ENCODE assay signal across 9 cellular contexts in the genomic region with DNA sequence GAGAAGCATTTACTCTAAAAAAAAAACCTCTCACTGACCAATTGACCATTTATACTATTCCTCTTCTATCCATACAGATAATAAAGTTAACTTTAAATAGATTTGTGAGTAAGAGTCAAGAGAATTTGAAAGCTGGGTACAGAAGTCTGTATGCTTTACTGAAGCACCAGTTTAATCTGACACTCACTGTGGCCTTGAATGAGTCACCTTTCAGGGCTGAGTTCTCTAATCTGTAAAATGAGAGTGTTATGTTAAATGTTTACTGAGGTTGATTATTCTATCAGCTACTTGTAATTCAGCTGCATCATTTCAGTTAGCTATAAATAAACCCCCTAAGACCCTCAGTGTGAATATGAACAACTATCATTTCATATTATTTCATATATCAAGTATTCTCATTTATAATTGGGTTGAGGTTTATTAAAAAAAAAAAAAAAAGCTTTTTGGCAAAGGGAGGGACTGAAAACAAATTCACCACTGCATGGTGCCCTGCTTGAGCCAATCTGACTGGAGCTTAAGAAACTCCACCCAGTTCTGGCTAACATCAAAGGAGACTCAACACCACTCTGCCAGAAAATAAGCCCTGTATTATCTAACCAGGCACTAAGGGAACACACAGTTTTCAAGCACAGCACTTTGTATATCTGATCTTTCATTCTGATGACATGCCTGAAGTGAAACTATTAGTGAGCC. TPM values are rescaled to one million over a fixed set of nuclear protein-coding genes. Genes with fewer than 3 reads are reported as not detected.
DNase-seq lines count a peak whose midpoint lies in the region; ATAC-seq and TF ChIP-seq lines count a peak whose summit lies in the region.
"Had no signal": no experiment of that assay in that cellular context is flagged by ENCODE, and none has a peak within 500 bp of the region (broad histone marks: within the 10 kb centered on the region; RNA-seq: fewer than 3 reads in every experiment).

No MANE protein-coding gene starts in this region.

- H3K27me3 Mint-ChIP-seq in CD4-positive, CD25-positive, alpha-beta regulatory T cell, result no peaks in the 10 kb centered on the region
- no peaks in the 10 kb centered on the region for H3K27me3 Mint-ChIP-seq in effector memory CD8-positive, alpha-beta T cell

- H3K4me1 ChIP-seq in CD4-positive, CD25-positive, alpha-beta regulatory T cell (ENCODE audit: control insufficient read depth, insufficient read depth, low read length, poor library complexity, severe bottlenecking), result peaks cover 19% of the 10 kb centered on the region

- peaks cover 3% of the 10 kb centered on the region for H3K36me3 ChIP-seq in CD4-positive, CD25-positive, alpha-beta regulatory T cell (ENCODE audit: control insufficient read depth, insufficient read depth, low read length)
- H3K36me3 ChIP-seq: ovary had no signal

- H3K36me3 Mint-ChIP-seq in CD4-positive, CD25-positive, alpha-beta regulatory T cell, result no peaks in the 10 kb centered on the region
- no peaks in the 10 kb centered on the region for H3K36me3 Mint-ChIP-seq in effector memory CD8-positive, alpha-beta T cell (ENCODE audit: insufficient read depth)

- peak overlapping the region; percentile 10 to 63 (median 32) for H3K27ac Mint-ChIP-seq in CD4-positive, CD25-positive, alpha-beta regulatory T cell
- peak overlapping the region; percentile 70 to 75 for H3K27ac Mint-ChIP-seq in effector memory CD8-positive, alpha-beta T cell

- H3K4me3 ChIP-seq in CD4-positive, CD25-positive, alpha-beta regulatory T cell (ENCODE audit: low read depth, low read length), result peak overlapping the region; percentile 2
- H3K4me3 ChIP-seq: ovary had no signal

- no peaks in the 10 kb centered on the region for H3K9me3 Mint-ChIP-seq in CD4-positive, CD25-positive, alpha-beta regulatory T cell
- H3K9me3 Mint-ChIP-seq in effector memory CD8-positive, alpha-beta T cell, result no peaks in the 10 kb centered on the region

- no peaks in the 10 kb centered on the region for H3K9me3 ChIP-seq in CD4-positive, CD25-positive, alpha-beta regulatory T cell (ENCODE audit: control insufficient read depth in 2 of 2, low read length in 2 of 2)
- H3K9me3 ChIP-seq: ovary had no signal

- no peaks in the 10 kb centered on the region for H3K27me3 ChIP-seq in CD4-positive, CD25-positive, alpha-beta regulatory T cell (ENCODE audit: control insufficient read depth, insufficient read depth, low read length)
- H3K27me3 ChIP-seq: ovary had no signal

- peak overlapping the region in 1 of 4 donors; percentile 31 for H3K4me3 Mint-ChIP-seq in CD4-positive, CD25-positive, alpha-beta regulatory T cell
- no peak overlapping the region for H3K4me3 Mint-ChIP-seq in effector memory CD8-positive, alpha-beta T cell

- H3K27ac ChIP-seq in CD4-positive, CD25-positive, alpha-beta regulatory T cell (ENCODE audit: insufficient read depth, low read length, poor library complexity, severe bottlenecking), result peak overlapping the region; percentile 17

- peak in 2 of 3 donors; percentile 10 to 60 for DNase-seq in CD4-positive, CD25-positive, alpha-beta regulatory T cell
- DNase-seq in NCI-H2029 treated with DMSO at 0.1 percent for 48 hours (lab: John Stamatoyannopoulos, UW) (peak; percentile 72), myocyte (ENCODE audit: low read depth) (peak; percentile 80), activated T-cell treated with anti-CD3 and anti-CD28 coated beads for 4 hours (no peak)
- DNase-seq in effector memory CD8-positive, alpha-beta T cell, result no peak
- DNase-seq in stimulated activated CD4-positive, alpha-beta T cell treated with anti-CD3 and anti-CD28 coated beads, Interleukin-4, amount 100 ng/mL, for 24 hours, result no peak

- no peak for TF ChIP-seq POLR2A in GM18505 (IDR thresholded peaks at IDR 0.05; ENCODE audit: borderline replicate concordance, extremely low read depth, insufficient read depth, insufficient read length)

- ATAC-seq in CD4-positive, CD25-positive, alpha-beta regulatory T cell (ENCODE audit: low read depth in 2 of 2), result peak; percentile 45 to 65
- ATAC-seq in effector memory CD8-positive, alpha-beta T cell (replicated peaks), result peak; percentile 58
- no peak for ATAC-seq in GM21515 (IDR thresholded peaks at IDR 0.05; ENCODE audit: unreplicated experiment)
- ATAC-seq in GM18505 (IDR thresholded peaks at IDR 0.05; ENCODE audit: unreplicated experiment), result no peak

- H3K4me1 Mint-ChIP-seq in CD4-positive, CD25-positive, alpha-beta regulatory T cell, result peaks cover 25 to 43% (median 42%) of the 10 kb centered on the region in 4 donors
- H3K4me1 Mint-ChIP-seq in effector memory CD8-positive, alpha-beta T cell (ENCODE audit: low read depth in 2 of 2), result peaks cover 27 to 47% of the 10 kb centered on the region in 2 donors

RNA-seq across cellular contexts. Expression of a gene that starts 2.8 kb away (rescaled TPM):
- total RNA-seq in CD4-positive, CD25-positive, alpha-beta regulatory T cell, result 123 TPM
- polyA plus RNA-seq in CD4-positive, CD25-positive, alpha-beta regulatory T cell, result 10 to 100 TPM; 17.0 to 24.8 (median 22.1) TPM
- 210 and 343 TPM in 2 replicates for total RNA-seq in myocyte
- 239 TPM for polyA plus RNA-seq in myocyte (2012)

Comparison
In these comparisons a context has a peak if more than half of its experiments do, and no peak if none do; other contexts are left out.
1. ATAC-seq: peak in CD4-positive, CD25-positive, alpha-beta regulatory T cell (2 of 2) and effector memory CD8-positive, alpha-beta T cell (single experiment); none in GM21515 (single experiment) and GM18505 (single experiment).
2. DNase-seq: peak in CD4-positive, CD25-positive, alpha-beta regulatory T cell (2 of 3), NCI-H2029 treated with DMSO at 0.1 percent for 48 hours (single experiment) and myocyte (single experiment); none in effector memory CD8-positive, alpha-beta T cell (0 of 3), stimulated activated CD4-positive, alpha-beta T cell treated with anti-CD3 and anti-CD28 coated beads, Interleukin-4, amount 100 ng/mL, for 24 hours (single experiment) and activated T-cell treated with anti-CD3 and anti-CD28 coated beads for 4 hours (single experiment).